In the genomic region with DNA sequence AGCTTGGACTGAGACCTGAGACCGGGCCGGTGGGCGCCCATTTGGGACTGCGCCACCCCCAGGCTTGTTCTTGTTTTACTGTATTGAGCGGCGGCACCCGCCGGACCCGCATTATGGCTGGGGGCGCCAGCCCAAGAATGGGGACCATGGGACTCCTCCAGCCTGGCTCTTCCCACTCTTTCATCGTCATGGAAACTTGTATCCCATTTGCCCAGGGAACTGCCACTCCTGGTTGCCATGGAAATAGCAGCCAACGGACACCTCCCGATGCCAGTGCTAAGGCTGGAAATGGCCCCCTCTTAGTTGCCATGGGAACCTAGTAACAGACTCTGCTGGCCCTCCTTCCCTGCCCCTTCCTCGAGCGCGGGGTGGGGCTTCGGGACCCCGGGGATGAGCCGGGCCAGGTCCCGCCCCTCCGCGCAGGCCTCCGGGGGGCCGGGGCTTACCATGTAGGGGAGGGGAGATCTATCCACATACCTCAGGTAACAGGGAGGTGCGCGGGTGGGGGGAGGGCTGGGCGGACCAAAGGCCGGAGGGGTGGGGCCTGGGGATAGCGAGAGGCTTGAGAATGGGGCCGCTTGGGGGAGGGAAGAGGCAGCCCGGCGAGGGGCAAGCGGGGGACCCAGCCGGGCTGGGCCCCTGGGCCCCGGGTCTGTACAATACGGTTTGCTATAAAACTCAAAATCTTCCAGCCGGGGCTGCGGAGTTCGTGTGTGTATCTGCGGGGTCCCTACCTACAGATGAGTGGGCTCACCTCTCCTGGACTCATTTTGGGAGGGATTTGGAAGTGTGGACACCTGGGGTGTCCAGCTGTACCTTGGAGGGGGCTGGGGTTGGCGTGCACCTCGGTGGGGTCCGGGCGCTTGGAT, we compare ENCODE assay signal across 8 cellular contexts. TPM values are rescaled to one million over a fixed set of nuclear protein-coding genes. Genes with fewer than 3 reads are reported as not detected.
DNase-seq lines count a peak whose midpoint lies in the region; ATAC-seq and TF ChIP-seq lines count a peak whose summit lies in the region.

No MANE protein-coding gene starts in this region.

- peaks cover 14% of the 10 kb centered on the region for H3K27me3 Mint-ChIP-seq in endothelial cell (ENCODE audit: unreplicated experiment)

- intact Hi-C loops in Right ventricle myocardium inferior (cut with DNase I) (loop anchor here (2.0 kb wide), 1 partner anchor 26 kb away; a partner anchor contains a TSS), cardiac septum (cut with DNase I) (no loop called here)

- peak overlapping the region; percentile 93 for H3K27ac Mint-ChIP-seq in endothelial cell (ENCODE audit: unreplicated experiment)

- H3K36me3 Mint-ChIP-seq in endothelial cell (ENCODE audit: low read depth, unreplicated experiment) = peaks cover 28% of the 10 kb centered on the region

- DNase-seq in Right ventricle myocardium inferior (ENCODE audit: missing footprints) = peak; percentile 89
- DNase-seq in cardiac septum (ENCODE audit: low spot score) = no peak
- DNase-seq in HT1080 (ENCODE audit: low read depth) = peak; percentile 92
- peak; percentile 95 to 97 for DNase-seq in SW 1271 (lab: John Stamatoyannopoulos, UW)
- DNase-seq in endothelial cell (ENCODE audit: low spot score) = peak; percentile 97
- DNase-seq in lung microvascular endothelial cell (ENCODE audit: low read depth in 2 of 2) = peak; percentile 96
- peak in 47 of 49 donors; percentile 40 to 96 (median 81) for DNase-seq in substantia nigra (lab: John Stamatoyannopoulos, UW)
- DNase-seq in stimulated activated CD4-positive, alpha-beta T cell treated with anti-CD3 and anti-CD28 coated beads, Interleukin-12 subunit alpha, Interleukin-12 subunit beta, amount 100 ng/mL, for 4 hours = no peak

- peak; percentile 15 for TF ChIP-seq CTCF in endothelial cell (IDR thresholded peaks at IDR 0.05; ENCODE audit: unreplicated experiment)

- no peaks in the 10 kb centered on the region for H3K9me3 Mint-ChIP-seq in endothelial cell (ENCODE audit: unreplicated experiment)

- H3K4me1 Mint-ChIP-seq in endothelial cell (ENCODE audit: unreplicated experiment) = peaks cover 17% of the 10 kb centered on the region

- peak overlapping the region; percentile 86 for H3K4me3 Mint-ChIP-seq in endothelial cell (ENCODE audit: unreplicated experiment)

- ATAC-seq in Right ventricle myocardium inferior = peak; percentile 42

- peak overlapping the region; percentile 79 for H3K27ac ChIP-seq in substantia nigra (ENCODE audit: low read depth, low read length, poor library complexity, severe bottlenecking)

RNA-seq across cellular contexts. Expression of a gene that starts 0.5 kb away (rescaled TPM):
- total RNA-seq in Right ventricle myocardium inferior = 11.4 TPM
- 9.5 TPM for total RNA-seq in cardiac septum
- 9.4 and 10.5 TPM in 2 replicates for total RNA-seq in HT1080 (2014; rRNA removed; shearing (Covaris generic))
- polyA plus RNA-seq in HT1080 (2015; cell fraction: cytosol; rRNA removed) = 35.6 and 40.4 TPM in 2 replicates
- polyA plus RNA-seq in HT1080 (2015; cell fraction: nucleus; rRNA removed) = 33.7 TPM in 2 replicates
- total RNA-seq in endothelial cell (ENCODE audit: unreplicated experiment) = 42.9 TPM
- 22.9 and 24.8 TPM in 2 replicates for total RNA-seq in lung microvascular endothelial cell

RNA-seq across cellular contexts. Expression of a gene that starts 9.2 kb away (rescaled TPM):
- total RNA-seq in Right ventricle myocardium inferior = 9.4 TPM
- 9.6 TPM for total RNA-seq in cardiac septum
- total RNA-seq in HT1080 (2014; rRNA removed; shearing (Covaris generic)) = 3.1 and 5.3 TPM in 2 replicates
- polyA plus RNA-seq in HT1080 (2015; cell fraction: cytosol; rRNA removed) = 11.8 and 13.1 TPM in 2 replicates
- 20.6 and 26.3 TPM in 2 replicates for polyA plus RNA-seq in HT1080 (2015; cell fraction: nucleus; rRNA removed)
- 23.4 TPM for total RNA-seq in endothelial cell (ENCODE audit: unreplicated experiment)
- 1.7 and 2.2 TPM in 2 replicates for total RNA-seq in lung microvascular endothelial cell

RNA-seq across cellular contexts. Expression of a gene that starts 24.9 kb away (rescaled TPM):
- 6.3 TPM for total RNA-seq in Right ventricle myocardium inferior
- 8.0 TPM for total RNA-seq in cardiac septum
- 61.1 and 70.8 TPM in 2 replicates for total RNA-seq in HT1080 (2014; rRNA removed; shearing (Covaris generic))
- polyA plus RNA-seq in HT1080 (2015; cell fraction: cytosol; rRNA removed) = 26.0 and 28.2 TPM in 2 replicates
- polyA plus RNA-seq in HT1080 (2015; cell fraction: nucleus; rRNA removed) = 46.5 and 49.4 TPM in 2 replicates
- total RNA-seq in endothelial cell (ENCODE audit: unreplicated experiment) = 117 TPM
- total RNA-seq in lung microvascular endothelial cell = 14.3 and 15.7 TPM in 2 replicates

RNA-seq across cellular contexts. Expression of a gene that starts 36.7 kb away (rescaled TPM):
- total RNA-seq in Right ventricle myocardium inferior = 7.0 TPM
- 5.4 TPM for total RNA-seq in cardiac septum
- 7.3 and 8.9 TPM in 2 replicates for total RNA-seq in HT1080 (2014; rRNA removed; shearing (Covaris generic))
- 7.7 and 8.5 TPM in 2 replicates for polyA plus RNA-seq in HT1080 (2015; cell fraction: cytosol; rRNA removed)
- polyA plus RNA-seq in HT1080 (2015; cell fraction: nucleus; rRNA removed) = 13.9 and 14.6 TPM in 2 replicates
- total RNA-seq in endothelial cell (ENCODE audit: unreplicated experiment) = 5.3 TPM
- 13.3 and 26.0 TPM in 2 replicates for total RNA-seq in lung microvascular endothelial cell

RNA-seq across cellular contexts. Expression of a gene that starts 51.9 kb away (rescaled TPM):
- total RNA-seq in Right ventricle myocardium inferior (8.7 TPM), cardiac septum (17.7 TPM), endothelial cell (ENCODE audit: unreplicated experiment) (3.4 TPM), lung microvascular endothelial cell (0.22 and 0.40 TPM in 2 replicates)
- total RNA-seq in HT1080 (2014; rRNA removed; shearing (Covaris generic)) = not detected in 2 replicates
- polyA plus RNA-seq in HT1080 (2015; cell fraction: cytosol; rRNA removed) = 0.17 TPM in 1 of 2 replicates, not detected in the other
- polyA plus RNA-seq in HT1080 (2015; cell fraction: nucleus; rRNA removed) = 0.12 TPM in 1 of 2 replicates, not detected in the other

Comparison
In these comparisons a context has a peak if more than half of its experiments do, and no peak if none do; other contexts are left out.
1. DNase-seq: peak in Right ventricle myocardium inferior (single experiment), HT1080 (single experiment), SW 1271 (2 of 2), endothelial cell (single experiment), lung microvascular endothelial cell (2 of 2) and substantia nigra (47 of 49); none in cardiac septum (single experiment) and stimulated activated CD4-positive, alpha-beta T cell treated with anti-CD3 and anti-CD28 coated beads, Interleukin-12 subunit alpha, Interleukin-12 subunit beta, amount 100 ng/mL, for 4 hours (single experiment).